In the genomic region with DNA sequence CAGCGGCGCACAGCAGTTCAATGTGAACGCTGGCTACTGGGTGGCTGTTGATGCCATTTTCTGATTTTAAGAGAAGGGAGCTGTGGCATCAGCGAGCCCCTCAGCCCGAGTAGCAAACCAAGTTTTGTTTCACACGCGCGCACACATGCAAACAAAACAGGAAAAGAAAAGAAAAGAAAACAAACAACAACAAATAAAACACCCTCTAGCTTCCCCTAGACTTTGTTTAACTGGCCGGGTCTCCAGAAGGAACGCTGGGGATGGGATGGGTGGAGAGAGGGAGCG, we compare ENCODE assay signal across 7 cellular contexts. TPM values are rescaled to one million over a fixed set of nuclear protein-coding genes. Genes with fewer than 3 reads are reported as not detected.
DNase-seq lines count a peak whose midpoint lies in the region; TF ChIP-seq lines count a peak whose summit lies in the region.

No MANE protein-coding gene starts in this region.

- DNase-seq in GM23248 (no peak), SK-N-MC (ENCODE audit: low read depth, low spot score) (no peak), hepatocyte (ENCODE audit: low spot score) (no peak), ureter (ENCODE audit: low spot score) (no peak), SKM-1 (lab: John Stamatoyannopoulos, UW; ENCODE audit: unreplicated experiment) (no peak), SHP77 treated with DMSO at 0.1 percent for 48 hours (lab: John Stamatoyannopoulos, UW) (no peak)

- no peaks in the 10 kb centered on the region; the same call in 1 of the 2 replicates for H3F3A ChIP-seq in GM23248 (ENCODE audit: insufficient read depth)

- H3K4me3 ChIP-seq in GM23248 (peak overlapping the region; percentile 84), SK-N-MC (peak overlapping the region; percentile 84), hepatocyte (peak overlapping the region; percentile 1), skeletal muscle tissue (ENCODE audit: low read length in 3 of 3) (peak overlapping the region; percentile 51 to 72 (median 68))

- H4K20me1 ChIP-seq in GM23248 (ENCODE audit: insufficient read depth): no peaks in the 10 kb centered on the region
- no peaks in the 10 kb centered on the region for H4K20me1 ChIP-seq in hepatocyte (ENCODE audit: insufficient read depth, poor library complexity, severe bottlenecking)

- H3K9me2 ChIP-seq in GM23248 (ENCODE audit: insufficient read depth) (no peaks in the 10 kb centered on the region), hepatocyte (replicated peaks; ENCODE audit: insufficient read depth) (no peaks in the 10 kb centered on the region)

- H3K36me3 ChIP-seq in GM23248 (ENCODE audit: low read depth): no peaks in the 10 kb centered on the region
- peaks cover 22% of the 10 kb centered on the region for H3K36me3 ChIP-seq in SK-N-MC (ENCODE audit: insufficient read depth, low read length)
- H3K36me3 ChIP-seq in hepatocyte (replicated peaks; ENCODE audit: insufficient read depth, low read depth): no peaks in the 10 kb centered on the region
- H3K36me3 ChIP-seq in skeletal muscle tissue (ENCODE audit: control insufficient read depth in 3 of 3, insufficient read depth in 3 of 3, low read length in 3 of 3): no peaks in the 10 kb centered on the region

- peaks cover 58% of the 10 kb centered on the region for H3K27me3 ChIP-seq in GM23248 (replicated peaks; ENCODE audit: insufficient read depth)
- peaks cover 96% of the 10 kb centered on the region for H3K27me3 ChIP-seq in hepatocyte
- peaks cover 96 to 99% (median 97%) of the 10 kb centered on the region in 3 donors for H3K27me3 ChIP-seq in skeletal muscle tissue (ENCODE audit: control insufficient read depth in 3 of 3, insufficient read depth in 3 of 3, low read length in 3 of 3)

- TF ChIP-seq CTCF in hepatocyte (IDR thresholded peaks at IDR 0.05; ENCODE audit: poor library complexity): no peak

- H3K79me2 ChIP-seq in GM23248 (ENCODE audit: insufficient read depth) (no peaks in the 10 kb centered on the region), hepatocyte (no peaks in the 10 kb centered on the region)

- H3K27ac ChIP-seq in GM23248: no peak overlapping the region
- H3K27ac ChIP-seq in SK-N-MC: no peak overlapping the region
- H3K27ac ChIP-seq in hepatocyte: no peak overlapping the region
- no peak overlapping the region for H3K27ac ChIP-seq in skeletal muscle tissue (ENCODE audit: low read depth, low read length)

- in situ Hi-C loops in GM23248 (cut with MboI): loop anchor here (25.0 kb wide), 1 partner anchor 275 kb away; no protein-coding TSS in a partner anchor

- H3K9ac ChIP-seq in GM23248 (no peak overlapping the region), SK-N-MC (ENCODE audit: insufficient read length) (peak overlapping the region; percentile 69), skeletal muscle tissue (ENCODE audit: low read depth in 1 of 3, low read length in 3 of 3) (no peak overlapping the region)

- H3K9me3 ChIP-seq in GM23248 (ENCODE audit: low read depth): no peaks in the 10 kb centered on the region
- H3K9me3 ChIP-seq in SK-N-MC (ENCODE audit: low read depth, low read length): no peaks in the 10 kb centered on the region
- no peaks in the 10 kb centered on the region for H3K9me3 ChIP-seq in hepatocyte (ENCODE audit: low read depth)
- no peaks in the 10 kb centered on the region for H3K9me3 ChIP-seq in skeletal muscle tissue (ENCODE audit: control insufficient read depth in 3 of 3, low read length in 3 of 3)

- H3K4me2 ChIP-seq in GM23248 (ENCODE audit: unreplicated experiment) (peak overlapping the region; percentile 69), hepatocyte (peak overlapping the region; percentile 91)

- 1 to 3% methylated on average over 11 of the region's 11 CpGs for WGBS in GM23248 (ENCODE audit: low coverage in 1 of 2, low lambda C conversion rate in 2 of 2, missing lambda C conversion rate in 2 of 2), 2 experiments
- under 1% methylated on average over 11 of the region's 11 CpGs for WGBS in hepatocyte (ENCODE audit: low lambda C conversion rate, missing lambda C conversion rate)

- peak overlapping the region; percentile 90 for H2AFZ ChIP-seq in GM23248
- peak overlapping the region; percentile 49 for H2AFZ ChIP-seq in hepatocyte

- H3K4me1 ChIP-seq in GM23248 (ENCODE audit: insufficient read depth): no peaks in the 10 kb centered on the region; the same call in 1 of the 2 replicates
- peaks cover 36% of the 10 kb centered on the region for H3K4me1 ChIP-seq in hepatocyte (ENCODE audit: insufficient read depth)
- H3K4me1 ChIP-seq in skeletal muscle tissue (ENCODE audit: control insufficient read depth in 3 of 3, insufficient read depth in 3 of 3, low read length in 3 of 3): peaks cover 35 to 41% (median 39%) of the 10 kb centered on the region in 3 donors

RNA-seq across cellular contexts. Expression of a gene that starts 0.5 kb away (rescaled TPM):
- not detected in 2 replicates for total RNA-seq in GM23248 (2014; rRNA removed; shearing (Covaris generic))
- 0.05 and 0.19 TPM in 2 replicates for polyA plus RNA-seq in GM23248 (2016; fragmentation: Nextera tagmentation; extraction: Ambion mirVana)
- total RNA-seq in hepatocyte: 0.53 TPM in 1 of 2 replicates, not detected in the other
- 0.24 and 0.36 TPM in 2 replicates for polyA plus RNA-seq in hepatocyte
- total RNA-seq in skeletal muscle tissue: 0.52 TPM
- 2.1 TPM for total RNA-seq in ureter

Comparison
In these comparisons a context has a peak if more than half of its experiments do, and no peak if none do; other contexts are left out.
1. H3K4me3 ChIP-seq: peak in every context shown above with its lines; median percentile 84 in GM23248; 84 in SK-N-MC; 68 in skeletal muscle tissue; 1 in hepatocyte.